ENCODE assay signal across 7 cellular contexts in genomic region chr3:184155644-184156521, GRCh38. TPM values are rescaled to one million over a fixed set of nuclear protein-coding genes. Genes with fewer than 3 reads are reported as not detected.
A peak's percentile ranks its signal among the peaks of the same experiment; 100 is the strongest.
DNase-seq lines count a peak whose midpoint lies in the region; ATAC-seq and TF ChIP-seq lines count a peak whose summit lies in the region.

No MANE protein-coding gene starts in this region.

- 0% methylated on average over 1 to 16 of the region's 47 CpGs for WGBS in gastroesophageal sphincter (ENCODE audit: low coverage in 1 of 2), 2 donors

- peak overlapping the region; percentile 94 for H3K4me3 Mint-ChIP-seq in activated T-helper 17 cell treated with anti-CD3 and anti-CD28 coated beads, Interleukin-2, amount 50 U/mL, for 72 hours

- no peaks in the 10 kb centered on the region for H3K27me3 Mint-ChIP-seq in activated T-helper 17 cell treated with anti-CD3 and anti-CD28 coated beads, Interleukin-2, amount 50 U/mL, for 72 hours

- H3K4me1 Mint-ChIP-seq in activated T-helper 17 cell treated with anti-CD3 and anti-CD28 coated beads, Interleukin-2, amount 50 U/mL, for 72 hours = peaks cover 11% of the 10 kb centered on the region

- H3K4me3 ChIP-seq in gastroesophageal sphincter = peak overlapping the region; percentile 94 to 97
- H3K4me3 ChIP-seq in neutrophil (ENCODE audit: low read depth in 1 of 2, low read length in 1 of 2) = peak overlapping the region; percentile 85 to 91

- DNase-seq in NCI-H526 treated with DMSO at 0.1 percent for 48 hours (lab: John Stamatoyannopoulos, UW) (peak; percentile 10), GOT3 (lab: John Stamatoyannopoulos, UW) (no peak)

- peaks cover 3 to 66% (median 31%) of the 10 kb centered on the region in 3 donors for H3K4me1 ChIP-seq in gastroesophageal sphincter
- peaks cover 32% of the 10 kb centered on the region in 2 experiments for H3K4me1 ChIP-seq in neutrophil (ENCODE audit: control insufficient read depth in 1 of 2, insufficient read depth in 1 of 2, low read depth in 1 of 2, low read length in 1 of 2)

- TF ChIP-seq EP300 in gastroesophageal sphincter (IDR thresholded peaks at IDR 0.05) = no peak

- peak; percentile 43 for ATAC-seq in GM18511 (IDR thresholded peaks at IDR 0.05; ENCODE audit: unreplicated experiment)
- ATAC-seq in HG02588 (IDR thresholded peaks at IDR 0.05; ENCODE audit: unreplicated experiment) = peak; percentile 28
- peak; percentile 78 for ATAC-seq in activated T-helper 17 cell treated with anti-CD3 and anti-CD28 coated beads, Interleukin-2, amount 50 U/mL, for 72 hours (replicated peaks)
- peak; percentile 16 for ATAC-seq in gastroesophageal sphincter

- H3K36me3 Mint-ChIP-seq in activated T-helper 17 cell treated with anti-CD3 and anti-CD28 coated beads, Interleukin-2, amount 50 U/mL, for 72 hours (ENCODE audit: low read depth) = peaks cover 5% of the 10 kb centered on the region

- H3K9me3 ChIP-seq in gastroesophageal sphincter = no peaks in the 10 kb centered on the region
- no peaks in the 10 kb centered on the region for H3K9me3 ChIP-seq in neutrophil

- H3K9me3 Mint-ChIP-seq in activated T-helper 17 cell treated with anti-CD3 and anti-CD28 coated beads, Interleukin-2, amount 50 U/mL, for 72 hours = no peaks in the 10 kb centered on the region

- no peaks in the 10 kb centered on the region for H3K27me3 ChIP-seq in gastroesophageal sphincter
- H3K27me3 ChIP-seq in neutrophil = no peaks in the 10 kb centered on the region

- peak overlapping the region; percentile 76 to 95 (median 94) for H3K27ac ChIP-seq in gastroesophageal sphincter
- peak overlapping the region; percentile 78 for H3K27ac ChIP-seq in neutrophil

- no peak for TF ChIP-seq POLR2A in gastroesophageal sphincter (IDR thresholded peaks at IDR 0.05)

- peak overlapping the region; percentile 92 for H3K27ac Mint-ChIP-seq in activated T-helper 17 cell treated with anti-CD3 and anti-CD28 coated beads, Interleukin-2, amount 50 U/mL, for 72 hours

- H3K36me3 ChIP-seq in gastroesophageal sphincter (no peaks in the 10 kb centered on the region), neutrophil (no peaks in the 10 kb centered on the region)

- TF ChIP-seq CTCF in gastroesophageal sphincter (IDR thresholded peaks at IDR 0.05) = no peak
- no peak for TF ChIP-seq CTCF in neutrophil (IDR thresholded peaks at IDR 0.05)

RNA-seq across cellular contexts. Expression of gene DVL3, which starts 0.7 kb away (rescaled TPM):
- total RNA-seq in activated T-helper 17 cell treated with anti-CD3 and anti-CD28 coated beads, Interleukin-2, amount 50 U/mL, for 72 hours = 10 to 100 TPM; 40.3 to 42.5 TPM
- total RNA-seq in gastroesophageal sphincter = 100 to 1,000 TPM in 1 of 4 donors, 10 to 100 TPM in 3; 56.8 to 117 (median 66.4) TPM

RNA-seq across cellular contexts. Expression of gene AP2M1, which starts 18.8 kb away (rescaled TPM):
- 100 to 1,000 TPM; 206 to 244 TPM for total RNA-seq in activated T-helper 17 cell treated with anti-CD3 and anti-CD28 coated beads, Interleukin-2, amount 50 U/mL, for 72 hours
- 100 to 1,000 TPM; 234 to 322 (median 288) TPM for total RNA-seq in gastroesophageal sphincter

RNA-seq across cellular contexts. Expression of gene EIF2B5, which starts 20.7 kb away (rescaled TPM):
- total RNA-seq in activated T-helper 17 cell treated with anti-CD3 and anti-CD28 coated beads, Interleukin-2, amount 50 U/mL, for 72 hours = 10 to 100 TPM; 48.7 to 64.6 TPM
- 10 to 100 TPM; 36.2 to 49.2 (median 44.3) TPM for total RNA-seq in gastroesophageal sphincter

RNA-seq across cellular contexts. Expression of gene ABCF3, which starts 30.1 kb away (rescaled TPM):
- 10 to 100 TPM; 75.5 to 93.5 TPM for total RNA-seq in activated T-helper 17 cell treated with anti-CD3 and anti-CD28 coated beads, Interleukin-2, amount 50 U/mL, for 72 hours
- 10 to 100 TPM; 31.8 to 54.9 (median 39.5) TPM for total RNA-seq in gastroesophageal sphincter

RNA-seq across cellular contexts. Expression of gene HTR3E, which starts 59.0 kb away (rescaled TPM):
- total RNA-seq in activated T-helper 17 cell treated with anti-CD3 and anti-CD28 coated beads, Interleukin-2, amount 50 U/mL, for 72 hours = not detected
- not detected for total RNA-seq in gastroesophageal sphincter

Comparison
In these comparisons a context has a peak if more than half of its experiments do, and no peak if none do; other contexts are left out.
1. ATAC-seq: peak in every context shown above with its lines; median percentile 78 in activated T-helper 17 cell treated with anti-CD3 and anti-CD28 coated beads, Interleukin-2, amount 50 U/mL, for 72 hours; 43 in GM18511; 28 in HG02588; 16 in gastroesophageal sphincter.